Comparison of ENCODE assay signal across 18 cellular contexts in the genomic region with DNA sequence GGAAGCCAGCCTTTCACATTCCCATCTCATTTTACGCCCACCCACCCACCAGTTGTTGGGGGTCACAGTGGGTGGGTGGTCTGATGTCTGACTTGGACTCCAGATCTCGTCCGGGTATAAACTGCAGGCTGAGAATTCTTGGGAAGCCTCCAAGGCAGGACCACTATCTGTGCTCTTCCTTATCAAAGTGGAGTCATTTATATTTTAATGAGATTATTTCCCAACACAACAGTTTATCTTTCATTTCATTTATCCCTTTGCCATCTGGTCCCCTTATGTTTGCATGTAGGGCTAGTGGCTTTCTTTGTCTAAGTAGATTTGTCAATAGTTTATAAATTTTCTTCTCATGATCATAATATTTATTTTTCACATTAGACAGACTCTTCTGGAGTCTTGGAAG. TPM values are rescaled to one million over a fixed set of nuclear protein-coding genes. Genes with fewer than 3 reads are reported as not detected.
"Had no signal": no experiment of that assay in that cellular context is flagged by ENCODE, and none has a peak within 500 bp of the region (broad histone marks: within the 10 kb centered on the region; RNA-seq: fewer than 3 reads in every experiment).

No MANE protein-coding gene starts in this region.

- ATAC-seq: heart left ventricle; left colon; mucosa of descending colon; naive thymus-derived CD8-positive, alpha-beta T cell; stimulated activated naive B cell treated with anti-CD40 and anti-IgM and Interleukin-4, amounts not matched to agents 10 μg/mL and 1 μg/mL and 100 μg/mL, for 72 hours; stimulated activated naive CD8-positive, alpha-beta T cell treated with anti-CD3 and anti-CD28 coated beads, Interleukin-15, amount 100 ng/mL, for 72 hours had no signal

- H3K9me3 ChIP-seq: colonic mucosa, heart left ventricle, mucosa of descending colon, sigmoid colon, thoracic aorta, transverse colon had no signal

- H3K4me3 ChIP-seq: colonic mucosa, heart left ventricle, mucosa of descending colon, sigmoid colon, skin epidermis, thoracic aorta, transverse colon had no signal

- H3K27ac ChIP-seq: colonic mucosa, heart left ventricle, sigmoid colon, skin epidermis, thoracic aorta, transverse colon had no signal

- H3K36me3 ChIP-seq: colonic mucosa, heart left ventricle, sigmoid colon, thoracic aorta, transverse colon had no signal

- FAIRE-seq: frontal cortex had no signal

- DNase-seq: colonic mucosa; dermis blood vessel endothelial cell; heart left ventricle; hippocampal formation; left colon; mammary epithelial cell; mucosa of descending colon; naive thymus-derived CD8-positive, alpha-beta T cell; posterior cingulate gyrus; sigmoid colon; stimulated activated CD4-positive, alpha-beta T cell treated with anti-CD3 and anti-CD28 coated beads, Interleukin-2, amount 100 ng/mL, for 24 hours; stimulated activated CD4-positive, alpha-beta T cell treated with anti-CD3 and anti-CD28 coated beads, Interleukin-4, amount 100 ng/mL, for 4 hours; stimulated activated naive B cell treated with anti-CD40 and anti-IgM and Interleukin-4, amounts not matched to agents 10 μg/mL and 1 μg/mL and 100 μg/mL, for 72 hours; stimulated activated naive CD8-positive, alpha-beta T cell treated with anti-CD3 and anti-CD28 coated beads, Interleukin-15, amount 100 ng/mL, for 72 hours; transverse colon had no signal

- H3K27me3 ChIP-seq: sigmoid colon had no signal

RNA-seq across cellular contexts. Expression of gene FAM124A, which starts 3.5 kb away (rescaled TPM):
- total RNA-seq: naive thymus-derived CD8-positive, alpha-beta T cell had no signal
